Comparison of ENCODE assay signal across 32 cellular contexts in the genomic region with DNA sequence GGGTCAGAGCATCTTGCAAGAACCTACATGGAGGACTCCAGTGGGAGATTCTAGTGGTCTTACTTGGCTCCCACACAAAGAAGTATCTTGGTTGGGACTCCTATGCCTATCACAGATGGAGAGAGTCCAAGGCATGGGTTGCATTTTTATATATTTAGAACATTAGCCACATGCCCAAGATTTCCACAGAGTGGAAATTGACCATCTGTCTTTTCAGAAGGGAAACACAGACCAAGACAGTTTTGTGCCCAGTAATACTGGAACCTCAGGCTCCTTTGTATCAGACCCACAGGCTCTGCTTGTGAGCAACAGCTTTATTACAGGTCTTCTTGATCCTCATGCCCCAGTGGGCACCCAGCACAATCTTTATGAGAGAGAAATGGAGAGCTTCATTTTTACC. TPM values are rescaled to one million over a fixed set of nuclear protein-coding genes. Genes with fewer than 3 reads are reported as not detected.
"Had no signal": no experiment of that assay in that cellular context is flagged by ENCODE, and none has a peak within 500 bp of the region (broad histone marks: within the 10 kb centered on the region; RNA-seq: fewer than 3 reads in every experiment).

No MANE protein-coding gene starts in this region.

- ATAC-seq: activated CD8-positive, alpha-beta memory T cell treated with anti-CD3 and anti-CD28 coated beads, Interleukin-2, amount 10 ng/mL, durations not matched to agents 7 days and 5 days; activated CD8-positive, alpha-beta T cell treated with anti-CD3 and anti-CD28 coated beads, Interleukin-2, amount 10 ng/mL, durations not matched to agents 7 days and 5 days; activated naive CD8-positive, alpha-beta T cell treated with anti-CD3 and anti-CD28 coated beads, Interleukin-2, amount 50 U/mL, for 24 hours had no signal

- H3K36me3 ChIP-seq: ascending aorta had no signal

- H3K4me1 ChIP-seq: ascending aorta had no signal

- H3K27me3 ChIP-seq: ascending aorta had no signal

- H3K4me3 ChIP-seq: ascending aorta had no signal

- DNase-seq: activated B cell treated with CpG ODN at 0.5 μM for 24 hours; activated CD4-positive, alpha-beta memory T cell treated with anti-CD3 and anti-CD28 coated beads, Interleukin-2, amount 10 ng/mL, durations not matched to agents 7 days and 5 days; activated CD4-positive, alpha-beta T cell treated with anti-CD3 and anti-CD28 coated beads for 4 hours; activated CD4-positive, alpha-beta T cell treated with anti-CD3 and anti-CD28 coated beads, Interleukin-2, amount 10 ng/mL, durations not matched to agents 24 days and 14 days; activated CD4-positive, alpha-beta T cell treated with anti-CD3 and anti-CD28 coated beads, Interleukin-2, amount 50 U/mL, for 1 hour; activated CD4-positive, alpha-beta T cell treated with anti-CD3 and anti-CD28 coated beads, Interleukin-2, amount 50 U/mL, for 48 hours; activated CD4-positive, CD25-positive, alpha-beta regulatory T cell treated with anti-CD3 and anti-CD28 coated beads, Interleukin-2, amount 50 U/mL, for 72 hours; activated CD8-positive, alpha-beta memory T cell treated with anti-CD3 and anti-CD28 coated beads for 24 hours; activated CD8-positive, alpha-beta memory T cell treated with anti-CD3 and anti-CD28 coated beads, Interleukin-2, amount 10 ng/mL, durations not matched to agents 7 days and 5 days; activated CD8-positive, alpha-beta memory T cell treated with anti-CD3 and anti-CD28 coated beads, Interleukin-2, amount 50 U/mL, for 48 hours; activated CD8-positive, alpha-beta T cell treated with anti-CD3 and anti-CD28 coated beads, Interleukin-2, amount 10 ng/mL, durations not matched to agents 7 days and 5 days; activated effector memory CD4-positive, alpha-beta T cell treated with Interleukin-2 at 50 U/mL for 16 hours; activated gamma-delta T cell; activated naive CD4-positive, alpha-beta T cell treated with anti-CD3 and anti-CD28 coated beads, Interleukin-2, amount 10 ng/mL, durations not matched to agents 7 days and 5 days; activated naive CD4-positive, alpha-beta T cell treated with Interleukin-2 at 50 U/mL for 16 hours; activated naive CD8-positive, alpha-beta T cell treated with anti-CD3 and anti-CD28 coated beads, Interleukin-2, amount 10 ng/mL, durations not matched to agents 7 days and 5 days; activated naive CD8-positive, alpha-beta T cell treated with anti-CD3 and anti-CD28 coated beads, Interleukin-2, amount 50 U/mL, for 24 hours; activated T-cell treated with anti-CD3 and anti-CD28 coated beads, Interleukin-2, amount 50 U/mL, for 24 hours; activated T-cell treated with anti-CD3 and anti-CD28 coated beads, Interleukin-2, amount 50 U/mL, for 48 hours; amygdala; anterior cingulate cortex; central memory CD4-positive, alpha-beta T cell; SW 1271; T-helper 1 cell; T-helper 2 cell; T-helper 9 cell had no signal

- H3K27ac ChIP-seq: ascending aorta, VCaP had no signal

- H3K9me3 ChIP-seq: ascending aorta had no signal

RNA-seq across cellular contexts. Expression of a gene that starts 43.6 kb away (rescaled TPM):
- total RNA-seq: activated B cell treated with CpG ODN at 0.5 μM for 24 hours; activated CD4-positive, alpha-beta memory T cell treated with anti-CD3 and anti-CD28 coated beads, Interleukin-2, amount 10 ng/mL, durations not matched to agents 7 days and 5 days; activated CD4-positive, alpha-beta T cell treated with anti-CD3 and anti-CD28 coated beads, Interleukin-2, amount 10 ng/mL, durations not matched to agents 24 days and 14 days; activated CD8-positive, alpha-beta memory T cell treated with anti-CD3 and anti-CD28 coated beads, Interleukin-2, amount 10 ng/mL, durations not matched to agents 7 days and 5 days; activated CD8-positive, alpha-beta T cell treated with anti-CD3 and anti-CD28 coated beads, Interleukin-2, amount 10 ng/mL, durations not matched to agents 7 days and 5 days; activated naive CD8-positive, alpha-beta T cell treated with anti-CD3 and anti-CD28 coated beads, Interleukin-2, amount 10 ng/mL, durations not matched to agents 7 days and 5 days; activated T-helper 2 cell treated with anti-CD3 and anti-CD28 coated beads, Interferon-gamma antibody, Interleukin-2, Interleukin-4, amounts not matched to agents 10 μg/mL and 5 μg/mL and 100 μg/mL, durations not matched to agents 14 hours and 24 hours and 36 hours; ascending aorta; cardiac septum; chondrocyte had no signal
- polyA plus RNA-seq: adipose tissue had no signal

RNA-seq across cellular contexts. Expression of a gene that starts 57.6 kb away (rescaled TPM):
- total RNA-seq: activated B cell treated with CpG ODN at 0.5 μM for 24 hours; activated CD4-positive, alpha-beta T cell treated with anti-CD3 and anti-CD28 coated beads, Interleukin-2, amount 10 ng/mL, durations not matched to agents 24 days and 14 days; ascending aorta; cardiac septum; chondrocyte had no signal
- polyA plus RNA-seq: adipose tissue had no signal
